Comparison of ENCODE assay signal across 12 cellular contexts in the genomic region with DNA sequence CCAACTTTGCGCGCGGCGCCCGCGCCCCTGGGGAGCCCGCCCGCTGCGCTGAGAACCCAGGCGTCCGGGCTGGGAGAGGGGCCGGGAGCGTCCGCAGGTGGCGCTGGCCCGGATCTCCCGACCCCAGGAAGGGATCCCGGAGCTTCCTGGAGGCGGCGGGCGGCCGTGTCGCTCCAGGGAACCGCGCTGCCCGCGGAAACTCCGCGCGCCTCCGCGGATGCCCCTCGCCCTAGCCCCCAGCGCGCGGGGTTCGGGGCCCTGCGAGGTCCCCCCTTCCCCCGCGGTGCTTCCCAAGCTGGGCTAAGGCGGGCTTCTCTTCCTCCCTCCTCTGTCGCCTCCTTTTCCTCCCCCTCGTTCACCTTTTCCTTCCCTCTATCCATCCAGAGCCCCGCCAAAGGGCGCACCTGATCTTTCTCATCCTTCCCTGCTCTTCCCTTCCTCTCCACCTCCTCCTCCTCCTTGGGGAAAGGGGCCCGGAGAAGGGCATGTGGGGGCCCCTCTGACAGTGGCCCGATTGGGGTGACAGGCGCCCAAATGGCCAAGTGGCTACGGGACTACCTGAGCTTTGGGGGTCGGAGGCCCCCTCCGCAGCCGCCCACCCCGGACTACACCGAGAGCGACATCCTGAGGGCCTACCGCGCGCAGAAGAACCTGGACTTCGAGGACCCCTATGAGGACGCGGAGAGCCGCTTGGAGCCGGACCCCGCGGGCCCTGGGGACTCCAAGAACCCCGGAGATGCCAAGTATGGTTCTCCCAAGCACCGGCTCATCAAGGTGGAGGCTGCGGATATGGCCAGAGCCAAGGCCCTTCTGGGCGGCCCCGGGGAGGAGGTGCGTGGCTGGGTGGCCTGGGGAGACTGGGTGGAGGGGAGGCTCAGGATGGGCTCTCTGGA. TPM values are rescaled to one million over a fixed set of nuclear protein-coding genes. Genes with fewer than 3 reads are reported as not detected.
DNase-seq lines count a peak whose midpoint lies in the region; ATAC-seq and TF ChIP-seq lines count a peak whose summit lies in the region.
"Had no signal": no experiment of that assay in that cellular context is flagged by ENCODE, and none has a peak within 500 bp of the region (broad histone marks: within the 10 kb centered on the region; RNA-seq: fewer than 3 reads in every experiment).

No MANE protein-coding gene starts in this region.

- TF ChIP-seq EP300 in stomach (IDR thresholded peaks at IDR 0.05) (no peak), sigmoid colon (IDR thresholded peaks at IDR 0.05) (no peak)

- peaks cover 37% of the 10 kb centered on the region for H3K27me3 Mint-ChIP-seq in activated T-cell treated with anti-CD3 and anti-CD28 coated beads, Interleukin-2, amount 50 U/mL, for 24 hours
- peaks cover 34% of the 10 kb centered on the region for H3K27me3 Mint-ChIP-seq in activated naive CD8-positive, alpha-beta T cell treated with anti-CD3 and anti-CD28 coated beads, Interleukin-2, amount 10 ng/mL, durations not matched to agents 7 days and 5 days
- peaks cover 39% of the 10 kb centered on the region for H3K27me3 Mint-ChIP-seq in HFFc6 (ENCODE audit: insufficient read depth)

- no peaks in the 10 kb centered on the region for H3K9me3 Mint-ChIP-seq in activated T-cell treated with anti-CD3 and anti-CD28 coated beads, Interleukin-2, amount 50 U/mL, for 24 hours
- H3K9me3 Mint-ChIP-seq in activated naive CD8-positive, alpha-beta T cell treated with anti-CD3 and anti-CD28 coated beads, Interleukin-2, amount 10 ng/mL, durations not matched to agents 7 days and 5 days = no peaks in the 10 kb centered on the region
- no peaks in the 10 kb centered on the region for H3K9me3 Mint-ChIP-seq in HFFc6

- H3K36me3 Mint-ChIP-seq in activated T-cell treated with anti-CD3 and anti-CD28 coated beads, Interleukin-2, amount 50 U/mL, for 24 hours (ENCODE audit: low read depth) = no peaks in the 10 kb centered on the region
- H3K36me3 Mint-ChIP-seq in activated naive CD8-positive, alpha-beta T cell treated with anti-CD3 and anti-CD28 coated beads, Interleukin-2, amount 10 ng/mL, durations not matched to agents 7 days and 5 days = no peaks in the 10 kb centered on the region
- H3K36me3 Mint-ChIP-seq in HFFc6 (ENCODE audit: low read depth) = no peaks in the 10 kb centered on the region

- H3K4me3 ChIP-seq in right lobe of liver (peak overlapping the region; percentile 28 to 43 (median 29)), stomach (peak overlapping the region; percentile 15 to 49 (median 30)), sigmoid colon (peak overlapping the region in 2 of 4 donors; percentile 24 to 26)

- POLR2A ChIA-PET in activated naive CD8-positive, alpha-beta T cell treated with anti-CD3 and anti-CD28 coated beads, Interleukin-2, amount 10 ng/mL, durations not matched to agents 7 days and 5 days (lab: Charles Lee) = interaction anchor here (0.6 to 1.8 kb wide), 7 partner anchors 15 to 554 kb away, joined by 3 to 7 read pairs (median 4); a partner anchor contains a TSS

- TF ChIP-seq CTCF in right lobe of liver (IDR thresholded peaks at IDR 0.05) (no peak), stomach (IDR thresholded peaks at IDR 0.05) (no peak), sigmoid colon (IDR thresholded peaks at IDR 0.05) (no peak), HFFc6 (IDR thresholded peaks at IDR 0.05) (no peak)

- intact Hi-C loops in right lobe of liver (cut with DNase I) = no loop called here
- intact Hi-C loops in stomach (cut with DNase I; ENCODE audit: low total_unique reads) = no loop called here
- intact Hi-C loops in sigmoid colon (cut with DNase I) = no loop called here

- H3K36me3 ChIP-seq in right lobe of liver (no peaks in the 10 kb centered on the region), stomach (no peaks in the 10 kb centered on the region), sigmoid colon (no peaks in the 10 kb centered on the region)

- DNase-seq in activated T-cell treated with anti-CD3 and anti-CD28 coated beads, Interleukin-2, amount 50 U/mL, for 24 hours = no peak
- no peak for DNase-seq in activated T-cell treated with anti-CD3 and anti-CD28 coated beads, Interleukin-2, amount 50 U/mL, for 48 hours
- no peak for DNase-seq in activated naive CD8-positive, alpha-beta T cell treated with anti-CD3 and anti-CD28 coated beads, Interleukin-2, amount 10 ng/mL, durations not matched to agents 7 days and 5 days
- DNase-seq in right lobe of liver (no peak), stomach (no peak), sigmoid colon (no peak), HFFc6 (no peak)
- DNase-seq: activated gamma-delta T cell, NCI-H226 had no signal

- H3K27ac ChIP-seq in right lobe of liver (no peak overlapping the region), stomach (no peak overlapping the region), sigmoid colon (no peak overlapping the region)

- H3K4me1 ChIP-seq in right lobe of liver (peaks cover 0 to 13% (median 0%) of the 10 kb centered on the region in 4 donors), stomach (peaks cover 11 to 31% (median 16%) of the 10 kb centered on the region in 4 donors), sigmoid colon (peaks cover 0 to 17% (median 14%) of the 10 kb centered on the region in 4 donors)

- no peaks in the 10 kb centered on the region for H3K27me3 ChIP-seq in right lobe of liver
- H3K27me3 ChIP-seq in stomach = peaks cover 15 to 78% (median 41%) of the 10 kb centered on the region in 3 donors
- H3K27me3 ChIP-seq in sigmoid colon = peaks cover 23 to 66% (median 53%) of the 10 kb centered on the region in 3 donors

- no peak for ATAC-seq in activated naive CD8-positive, alpha-beta T cell treated with anti-CD3 and anti-CD28 coated beads, Interleukin-2, amount 10 ng/mL, durations not matched to agents 7 days and 5 days (ENCODE audit: low read depth)
- ATAC-seq in right lobe of liver (no peak), HG03354 (IDR thresholded peaks at IDR 0.05; ENCODE audit: poor library complexity, severe bottlenecking, unreplicated experiment) (no peak)

- H3K27ac Mint-ChIP-seq in activated T-cell treated with anti-CD3 and anti-CD28 coated beads, Interleukin-2, amount 50 U/mL, for 24 hours = no peak overlapping the region
- H3K27ac Mint-ChIP-seq in activated naive CD8-positive, alpha-beta T cell treated with anti-CD3 and anti-CD28 coated beads, Interleukin-2, amount 10 ng/mL, durations not matched to agents 7 days and 5 days = no peak overlapping the region
- H3K27ac Mint-ChIP-seq in HFFc6 = no peak overlapping the region

- H3K9me3 ChIP-seq in right lobe of liver = no peaks in the 10 kb centered on the region
- no peaks in the 10 kb centered on the region for H3K9me3 ChIP-seq in stomach
- H3K9me3 ChIP-seq in sigmoid colon = no peaks in the 10 kb centered on the region

- no peak for TF ChIP-seq POLR2A in right lobe of liver (IDR thresholded peaks at IDR 0.05)
- no peak for TF ChIP-seq POLR2A in stomach (IDR thresholded peaks at IDR 0.05)
- TF ChIP-seq POLR2A in sigmoid colon (IDR thresholded peaks at IDR 0.05) = no peak

- H3K4me3 Mint-ChIP-seq in activated T-cell treated with anti-CD3 and anti-CD28 coated beads, Interleukin-2, amount 50 U/mL, for 24 hours = peak overlapping the region; percentile 41
- peak overlapping the region; percentile 71 for H3K4me3 Mint-ChIP-seq in activated naive CD8-positive, alpha-beta T cell treated with anti-CD3 and anti-CD28 coated beads, Interleukin-2, amount 10 ng/mL, durations not matched to agents 7 days and 5 days
- H3K4me3 Mint-ChIP-seq in HFFc6 = no peak overlapping the region

- 7% methylated on average over 19 of the region's 71 CpGs for WGBS in right lobe of liver (ENCODE audit: insufficient coverage, low coverage, low lambda C conversion rate, missing lambda C conversion rate)
- WGBS in stomach, 5 donors = 4 to 6% (median 5%) methylated on average over 30 to 71 of the region's 71 CpGs
- whole genome bisulfite sequencing in sigmoid colon, 2 donors = 5% methylated on average over 71 of the region's 71 CpGs

- peaks cover 5% of the 10 kb centered on the region for H3K4me1 Mint-ChIP-seq in activated T-cell treated with anti-CD3 and anti-CD28 coated beads, Interleukin-2, amount 50 U/mL, for 24 hours (ENCODE audit: low read depth)
- H3K4me1 Mint-ChIP-seq in activated naive CD8-positive, alpha-beta T cell treated with anti-CD3 and anti-CD28 coated beads, Interleukin-2, amount 10 ng/mL, durations not matched to agents 7 days and 5 days = peaks cover 4% of the 10 kb centered on the region
- no peaks in the 10 kb centered on the region for H3K4me1 Mint-ChIP-seq in HFFc6 (ENCODE audit: low read depth)

RNA-seq across cellular contexts. Expression of a gene that starts 0.7 kb away (rescaled TPM):
- total RNA-seq in activated naive CD8-positive, alpha-beta T cell treated with anti-CD3 and anti-CD28 coated beads, Interleukin-2, amount 10 ng/mL, durations not matched to agents 7 days and 5 days = not detected
- total RNA-seq in right lobe of liver (1 to 10 TPM; 1.7 to 9.7 (median 6.4) TPM), stomach (1 to 10 TPM in 1 of 5 donors, not detected in 4; 7.0 TPM), sigmoid colon (not detected)
- polyA plus RNA-seq in stomach (not detected), sigmoid colon (10 to 100 TPM; 18.8 to 84.7 (median 68.0) TPM)
- total RNA-seq in HFFc6 (2021; fragmentation: NEBNext Ultra II Directional; extraction: Animal tissue kit (Norgen Biotek cat#: 25700)) = not detected
- total RNA-seq: fibroblast of lung had no signal
- polyA plus RNA-seq: fibroblast of lung had no signal

RNA-seq across cellular contexts. Expression of a gene that starts 22.4 kb away (rescaled TPM):
- 10 to 100 TPM; 49.3 to 50.5 TPM for total RNA-seq in activated naive CD8-positive, alpha-beta T cell treated with anti-CD3 and anti-CD28 coated beads, Interleukin-2, amount 10 ng/mL, durations not matched to agents 7 days and 5 days
- total RNA-seq in right lobe of liver = under 1 TPM in 2 of 6 experiments, not detected in 4; 0.24 to 0.32 TPM
- total RNA-seq in stomach = 1 to 10 TPM in 1 of 5 donors, not detected in 4; 1.1 TPM
- under 1 TPM in 1 of 3 donors, not detected in 2; 0.55 TPM for polyA plus RNA-seq in stomach
- total RNA-seq in sigmoid colon = not detected
- polyA plus RNA-seq in sigmoid colon = 1 to 10 TPM in 1 of 3 donors, under 1 TPM in 1, not detected in 1; 0.60 to 6.3 TPM
- total RNA-seq in HFFc6 (2021; fragmentation: NEBNext Ultra II Directional; extraction: Animal tissue kit (Norgen Biotek cat#: 25700)) = not detected
- total RNA-seq: fibroblast of lung, myocyte had no signal
- polyA plus RNA-seq: fibroblast of lung had no signal

RNA-seq across cellular contexts. Expression of a gene that starts 24.6 kb away (rescaled TPM):
- 10 to 100 TPM; 20.8 to 21.8 TPM for total RNA-seq in activated naive CD8-positive, alpha-beta T cell treated with anti-CD3 and anti-CD28 coated beads, Interleukin-2, amount 10 ng/mL, durations not matched to agents 7 days and 5 days
- total RNA-seq in right lobe of liver = 1 to 10 TPM in 1 of 6 experiments, under 1 TPM in 3, not detected in 2; 0.19 to 2.2 (median 0.52) TPM
- 10 to 100 TPM in 1 of 5 donors, 1 to 10 TPM in 2, not detected in 2; 1.1 to 12.5 (median 2.3) TPM for total RNA-seq in stomach
- 1 to 10 TPM in 1 of 3 donors, under 1 TPM in 1, not detected in 1; 0.31 to 1.3 TPM for polyA plus RNA-seq in stomach
- total RNA-seq in sigmoid colon = 1 to 10 TPM in 2 of 4 donors, not detected in 2; 1.1 to 1.5 TPM
- polyA plus RNA-seq in sigmoid colon = 1 to 10 TPM in 2 of 3 donors, not detected in 1; 1.6 to 2.6 TPM
- total RNA-seq in HFFc6 (2021; fragmentation: NEBNext Ultra II Directional; extraction: Animal tissue kit (Norgen Biotek cat#: 25700)) = 10 to 100 TPM in 5 of 6 experiments, 1 to 10 TPM in 1; 9.2 to 15.2 (median 12.2) TPM

RNA-seq across cellular contexts. Expression of a gene that starts 32.9 kb away (rescaled TPM):
- total RNA-seq in activated naive CD8-positive, alpha-beta T cell treated with anti-CD3 and anti-CD28 coated beads, Interleukin-2, amount 10 ng/mL, durations not matched to agents 7 days and 5 days = 10 to 100 TPM; 27.9 to 29.0 TPM
- total RNA-seq in right lobe of liver = 10 to 100 TPM in 1 of 6 experiments, 1 to 10 TPM in 5; 6.4 to 14.1 (median 8.9) TPM
- total RNA-seq in stomach = 10 to 100 TPM in 3 of 5 donors, 1 to 10 TPM in 2; 3.5 to 48.4 (median 13.0) TPM
- polyA plus RNA-seq in stomach = 10 to 100 TPM; 26.0 to 34.7 (median 30.4) TPM
- total RNA-seq in sigmoid colon = 10 to 100 TPM; 19.4 to 22.5 (median 20.8) TPM
- 10 to 100 TPM; 21.5 to 31.8 (median 24.6) TPM for polyA plus RNA-seq in sigmoid colon
- total RNA-seq in HFFc6 (2021; fragmentation: NEBNext Ultra II Directional; extraction: Animal tissue kit (Norgen Biotek cat#: 25700)) = 10 to 100 TPM; 12.0 to 17.7 (median 16.1) TPM

RNA-seq across cellular contexts. Expression of a gene that starts 50.5 kb away (rescaled TPM):
- total RNA-seq in activated naive CD8-positive, alpha-beta T cell treated with anti-CD3 and anti-CD28 coated beads, Interleukin-2, amount 10 ng/mL, durations not matched to agents 7 days and 5 days = under 1 TPM; 0.33 to 0.34 TPM
- total RNA-seq in right lobe of liver (1 to 10 TPM in 5 of 6 experiments, under 1 TPM in 1; 0.73 to 4.1 (median 2.0) TPM), stomach (under 1 TPM in 1 of 5 donors, not detected in 4; 0.55 TPM), sigmoid colon (1 to 10 TPM; 1.7 to 3.9 (median 2.5) TPM)
- polyA plus RNA-seq in stomach (1 to 10 TPM; 2.0 to 2.7 (median 2.7) TPM), sigmoid colon (10 to 100 TPM in 2 of 3 donors, 1 to 10 TPM in 1; 3.6 to 17.6 (median 17.6) TPM)
- total RNA-seq in HFFc6 (2021; fragmentation: NEBNext Ultra II Directional; extraction: Animal tissue kit (Norgen Biotek cat#: 25700)) = under 1 TPM; 0.17 to 0.61 (median 0.37) TPM
- total RNA-seq: fibroblast of lung had no signal

Comparison
In these comparisons a context has a peak if more than half of its experiments do, and no peak if none do; other contexts are left out.
1. RNA of a gene that starts 22.4 kb away (total RNA-seq): 49.3 to 50.5 TPM in activated naive CD8-positive, alpha-beta T cell treated with anti-CD3 and anti-CD28 coated beads, Interleukin-2, amount 10 ng/mL, durations not matched to agents 7 days and 5 days; 0.24 to 0.32 TPM in right lobe of liver, 1.1 TPM in stomach, not detected in sigmoid colon and not detected in HFFc6; every median in the first group is over 10 times any median in the second.